ENCODE assay signal across 1 cellular context in genomic region chr18:267688-268552, GRCh38.
A peak's percentile ranks its signal among the peaks of the same experiment; 100 is the strongest.
TF ChIP-seq lines count a peak whose summit lies in the region.

A gene with protein sequence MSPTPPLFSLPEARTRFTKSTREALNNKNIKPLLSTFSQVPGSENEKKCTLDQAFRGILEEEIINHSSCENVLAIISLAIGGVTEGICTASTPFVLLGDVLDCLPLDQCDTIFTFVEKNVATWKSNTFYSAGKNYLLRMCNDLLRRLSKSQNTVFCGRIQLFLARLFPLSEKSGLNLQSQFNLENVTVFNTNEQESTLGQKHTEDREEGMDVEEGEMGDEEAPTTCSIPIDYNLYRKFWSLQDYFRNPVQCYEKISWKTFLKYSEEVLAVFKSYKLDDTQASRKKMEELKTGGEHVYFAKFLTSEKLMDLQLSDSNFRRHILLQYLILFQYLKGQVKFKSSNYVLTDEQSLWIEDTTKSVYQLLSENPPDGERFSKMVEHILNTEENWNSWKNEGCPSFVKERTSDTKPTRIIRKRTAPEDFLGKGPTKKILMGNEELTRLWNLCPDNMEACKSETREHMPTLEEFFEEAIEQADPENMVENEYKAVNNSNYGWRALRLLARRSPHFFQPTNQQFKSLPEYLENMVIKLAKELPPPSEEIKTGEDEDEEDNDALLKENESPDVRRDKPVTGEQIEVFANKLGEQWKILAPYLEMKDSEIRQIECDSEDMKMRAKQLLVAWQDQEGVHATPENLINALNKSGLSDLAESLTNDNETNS (minus strand): TSS chr18:268047. CDS start chr18:268019, 28 bp downstream.

TF ChIP-seq in HepG2, 621 proteins besides CTCF, POLR2A, EP300 and RAD21 (continued from another document and continues in another):
- TF ChIP-seq PHF21A (CRISPR knock-in tag; IDR thresholded peaks at IDR 0.05) (no peak), NR2F6 (IDR thresholded peaks at IDR 0.05) (peak; percentile 41; the same call in 1 of the 2 replicates), NR2F6 (CRISPR knock-in tag; IDR thresholded peaks at IDR 0.05) (0 out of 2 replicates have a peak, but pooled peaks have one; percentile 20), DR1 (CRISPR knock-in tag; IDR thresholded peaks at IDR 0.05) (peak; percentile 59), IRX3 (CRISPR knock-in tag; IDR thresholded peaks at IDR 0.05; ENCODE audit: borderline replicate concordance, low read depth) (no peak), CREBL2 (CRISPR knock-in tag; IDR thresholded peaks at IDR 0.05; ENCODE audit: borderline replicate concordance) (0 out of 2 replicates have a peak, but pooled peaks have one; percentile 22), TOE1 (CRISPR knock-in tag; IDR thresholded peaks at IDR 0.05) (no peak), ZHX2 (IDR thresholded peaks at IDR 0.05; ENCODE audit: low read depth) (peak; percentile 90), ZHX2 (CRISPR knock-in tag; IDR thresholded peaks at IDR 0.05; ENCODE audit: borderline replicate concordance) (peak; percentile 42; the same call in 1 of the 2 replicates), NFYB (CRISPR knock-in tag; IDR thresholded peaks at IDR 0.05) (0 out of 2 replicates have a peak, but pooled peaks have one; percentile 38), AHR (CRISPR knock-in tag; IDR thresholded peaks at IDR 0.05) (no peak), JDP2 (CRISPR knock-in tag; IDR thresholded peaks at IDR 0.05; ENCODE audit: borderline replicate concordance) (no peak), PAWR (CRISPR knock-in tag; IDR thresholded peaks at IDR 0.05; ENCODE audit: borderline replicate concordance) (peak; percentile 52; the same call in 1 of the 2 replicates), ZNF564 (CRISPR knock-in tag; IDR thresholded peaks at IDR 0.05) (peak; percentile 92), MXD3 (CRISPR knock-in tag; IDR thresholded peaks at IDR 0.05) (peak; percentile 81; the same call in 1 of the 2 replicates), BCLAF1 (IDR thresholded peaks at IDR 0.05) (no peak), SMC3 (IDR thresholded peaks at IDR 0.05; ENCODE audit: low read length) (no peak), ZNF329 (CRISPR knock-in tag; IDR thresholded peaks at IDR 0.05; ENCODE audit: low read depth) (no peak), RFXANK (CRISPR knock-in tag; IDR thresholded peaks at IDR 0.05) (no peak), PRDM15 (CRISPR knock-in tag; IDR thresholded peaks at IDR 0.05) (no peak), MEF2D (CRISPR knock-in tag; IDR thresholded peaks at IDR 0.05) (peak; percentile 91), RNF2 (conservative IDR thresholded peaks at IDR 0.05; ENCODE audit: low read depth) (peak; percentile 82; the same call in 1 of the 2 replicates), KAT7 (CRISPR knock-in tag; IDR thresholded peaks at IDR 0.05; ENCODE audit: borderline replicate concordance) (peak; percentile 85; the same call in 1 of the 2 replicates), ZFP82 (CRISPR knock-in tag; IDR thresholded peaks at IDR 0.05; ENCODE audit: borderline replicate concordance) (peak; percentile 61; the same call in 1 of the 2 replicates), GMEB2 (CRISPR knock-in tag; IDR thresholded peaks at IDR 0.05; ENCODE audit: low read depth) (no peak)
- TF ChIP-seq, protein P1, sequence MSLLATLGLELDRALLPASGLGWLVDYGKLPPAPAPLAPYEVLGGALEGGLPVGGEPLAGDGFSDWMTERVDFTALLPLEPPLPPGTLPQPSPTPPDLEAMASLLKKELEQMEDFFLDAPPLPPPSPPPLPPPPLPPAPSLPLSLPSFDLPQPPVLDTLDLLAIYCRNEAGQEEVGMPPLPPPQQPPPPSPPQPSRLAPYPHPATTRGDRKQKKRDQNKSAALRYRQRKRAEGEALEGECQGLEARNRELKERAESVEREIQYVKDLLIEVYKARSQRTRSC (CRISPR knock-in tag; IDR thresholded peaks at IDR 0.05; ENCODE audit: low read depth), result no peak
- TF ChIP-seq, protein P2, sequence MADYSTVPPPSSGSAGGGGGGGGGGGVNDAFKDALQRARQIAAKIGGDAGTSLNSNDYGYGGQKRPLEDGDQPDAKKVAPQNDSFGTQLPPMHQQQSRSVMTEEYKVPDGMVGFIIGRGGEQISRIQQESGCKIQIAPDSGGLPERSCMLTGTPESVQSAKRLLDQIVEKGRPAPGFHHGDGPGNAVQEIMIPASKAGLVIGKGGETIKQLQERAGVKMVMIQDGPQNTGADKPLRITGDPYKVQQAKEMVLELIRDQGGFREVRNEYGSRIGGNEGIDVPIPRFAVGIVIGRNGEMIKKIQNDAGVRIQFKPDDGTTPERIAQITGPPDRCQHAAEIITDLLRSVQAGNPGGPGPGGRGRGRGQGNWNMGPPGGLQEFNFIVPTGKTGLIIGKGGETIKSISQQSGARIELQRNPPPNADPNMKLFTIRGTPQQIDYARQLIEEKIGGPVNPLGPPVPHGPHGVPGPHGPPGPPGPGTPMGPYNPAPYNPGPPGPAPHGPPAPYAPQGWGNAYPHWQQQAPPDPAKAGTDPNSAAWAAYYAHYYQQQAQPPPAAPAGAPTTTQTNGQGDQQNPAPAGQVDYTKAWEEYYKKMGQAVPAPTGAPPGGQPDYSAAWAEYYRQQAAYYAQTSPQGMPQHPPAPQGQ (CRISPR knock-in tag; IDR thresholded peaks at IDR 0.05; ENCODE audit: borderline replicate concordance), result no peak
- TF ChIP-seq, protein P3, sequence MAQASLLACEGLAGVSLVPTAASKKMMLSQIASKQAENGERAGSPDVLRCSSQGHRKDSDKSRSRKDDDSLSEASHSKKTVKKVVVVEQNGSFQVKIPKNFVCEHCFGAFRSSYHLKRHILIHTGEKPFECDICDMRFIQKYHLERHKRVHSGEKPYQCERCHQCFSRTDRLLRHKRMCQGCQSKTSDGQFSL (CRISPR knock-in tag; IDR thresholded peaks at IDR 0.05), result no peak
- TF ChIP-seq, protein P4, sequence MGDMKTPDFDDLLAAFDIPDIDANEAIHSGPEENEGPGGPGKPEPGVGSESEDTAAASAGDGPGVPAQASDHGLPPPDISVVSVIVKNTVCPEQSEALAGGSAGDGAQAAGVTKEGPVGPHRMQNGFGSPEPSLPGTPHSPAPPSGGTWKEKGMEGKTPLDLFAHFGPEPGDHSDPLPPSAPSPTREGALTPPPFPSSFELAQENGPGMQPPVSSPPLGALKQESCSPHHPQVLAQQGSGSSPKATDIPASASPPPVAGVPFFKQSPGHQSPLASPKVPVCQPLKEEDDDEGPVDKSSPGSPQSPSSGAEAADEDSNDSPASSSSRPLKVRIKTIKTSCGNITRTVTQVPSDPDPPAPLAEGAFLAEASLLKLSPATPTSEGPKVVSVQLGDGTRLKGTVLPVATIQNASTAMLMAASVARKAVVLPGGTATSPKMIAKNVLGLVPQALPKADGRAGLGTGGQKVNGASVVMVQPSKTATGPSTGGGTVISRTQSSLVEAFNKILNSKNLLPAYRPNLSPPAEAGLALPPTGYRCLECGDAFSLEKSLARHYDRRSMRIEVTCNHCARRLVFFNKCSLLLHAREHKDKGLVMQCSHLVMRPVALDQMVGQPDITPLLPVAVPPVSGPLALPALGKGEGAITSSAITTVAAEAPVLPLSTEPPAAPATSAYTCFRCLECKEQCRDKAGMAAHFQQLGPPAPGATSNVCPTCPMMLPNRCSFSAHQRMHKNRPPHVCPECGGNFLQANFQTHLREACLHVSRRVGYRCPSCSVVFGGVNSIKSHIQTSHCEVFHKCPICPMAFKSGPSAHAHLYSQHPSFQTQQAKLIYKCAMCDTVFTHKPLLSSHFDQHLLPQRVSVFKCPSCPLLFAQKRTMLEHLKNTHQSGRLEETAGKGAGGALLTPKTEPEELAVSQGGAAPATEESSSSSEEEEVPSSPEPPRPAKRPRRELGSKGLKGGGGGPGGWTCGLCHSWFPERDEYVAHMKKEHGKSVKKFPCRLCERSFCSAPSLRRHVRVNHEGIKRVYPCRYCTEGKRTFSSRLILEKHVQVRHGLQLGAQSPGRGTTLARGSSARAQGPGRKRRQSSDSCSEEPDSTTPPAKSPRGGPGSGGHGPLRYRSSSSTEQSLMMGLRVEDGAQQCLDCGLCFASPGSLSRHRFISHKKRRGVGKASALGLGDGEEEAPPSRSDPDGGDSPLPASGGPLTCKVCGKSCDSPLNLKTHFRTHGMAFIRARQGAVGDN (CRISPR knock-in tag; IDR thresholded peaks at IDR 0.05), result peak; percentile 97
